In the genomic region with DNA sequence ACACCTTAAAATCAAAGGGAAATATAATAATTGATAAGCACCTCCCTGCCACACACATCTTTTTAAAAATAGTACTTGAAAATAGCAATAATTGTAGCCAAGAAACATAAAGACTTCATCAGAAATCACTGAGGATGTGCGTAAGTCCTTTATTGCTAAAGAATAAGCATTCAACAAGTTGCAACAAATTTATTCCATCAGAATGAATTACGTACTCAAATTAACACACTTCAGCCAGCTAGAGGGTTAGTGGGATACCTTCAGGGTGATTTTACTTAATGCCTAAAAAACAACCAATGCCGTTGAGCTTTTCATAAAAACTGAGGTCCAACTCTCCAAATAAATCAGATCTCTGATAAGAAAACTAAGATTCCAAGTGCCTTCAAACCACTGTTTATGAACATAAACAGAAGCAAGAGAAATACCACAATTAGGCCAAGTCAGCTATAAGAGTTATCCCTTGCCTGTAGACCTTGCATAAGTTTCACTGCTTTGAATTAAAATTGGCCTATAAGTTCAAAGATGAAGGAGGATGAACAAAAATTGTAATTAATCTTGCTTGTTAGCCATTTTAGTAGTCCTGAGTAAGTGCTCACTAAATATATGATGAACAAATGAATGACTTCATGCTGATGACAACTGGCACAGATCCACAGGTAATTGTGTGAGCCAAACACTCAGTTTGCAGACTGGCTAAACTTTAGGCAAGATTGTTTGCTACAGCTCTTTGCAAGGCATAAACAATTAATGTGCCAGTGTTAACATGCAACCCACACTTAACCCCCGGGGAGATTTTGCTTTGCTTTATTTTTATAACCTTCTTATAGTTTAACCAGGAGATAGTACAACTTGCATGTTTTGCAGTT, we compare ENCODE assay signal across 26 cellular contexts.
DNase-seq lines count a peak whose midpoint lies in the region; ATAC-seq, FAIRE-seq and TF ChIP-seq lines count a peak whose summit lies in the region.
"Had no signal": no experiment of that assay in that cellular context is flagged by ENCODE, and none has a peak within 500 bp of the region (broad histone marks: within the 10 kb centered on the region; RNA-seq: fewer than 3 reads in every experiment).

No MANE protein-coding gene starts in this region.

- DNase-seq in HFFc6 = no peak
- DNase-seq in amniotic epithelial cell (ENCODE audit: low read depth) = peak; percentile 76
- DNase-seq in fibroblast of gingiva (ENCODE audit: low read depth) = peak; percentile 83
- DNase-seq in suprapubic skin (ENCODE audit: low spot score in 2 of 2) = no peak
- no peak for DNase-seq in urothelium cell line (ENCODE audit: low spot score)
- no peak for DNase-seq in hypothalamus (lab: John Stamatoyannopoulos, UW)
- DNase-seq in NCI-H526 (lab: John Stamatoyannopoulos, UW) = no peak
- DNase-seq: C1 segment of cervical spinal cord; CD4-positive, alpha-beta memory T cell; COR-L47; DMS53; HCEC 1CT; MV-4-11; NCI-H1105; NCI-H1436 treated with DMSO at 0.1 percent for 48 hours; NCI-H187 treated with DMSO at 0.1 percent for 48 hours; NCI-H2171 treated with DMSO at 0.1 percent for 48 hours; NCI-H524; NCI-H774; PC-3; SJCRH30 had no signal

- TF ChIP-seq CTCF in HFFc6 (IDR thresholded peaks at IDR 0.05) (no peak), suprapubic skin (IDR thresholded peaks at IDR 0.05) (no peak)

- no peak for TF ChIP-seq POLR2A in suprapubic skin (IDR thresholded peaks at IDR 0.05)

- H3K36me3 ChIP-seq in suprapubic skin = no peaks in the 10 kb centered on the region
- H3K36me3 ChIP-seq: SJCRH30 had no signal

- H3K36me3 Mint-ChIP-seq in HFFc6 (ENCODE audit: low read depth) = peaks cover 63% of the 10 kb centered on the region
- H3K36me3 Mint-ChIP-seq: CD4-positive, alpha-beta memory T cell had no signal

- H3K4me1 Mint-ChIP-seq in HFFc6 (ENCODE audit: low read depth) = peaks cover 53% of the 10 kb centered on the region
- H3K4me1 Mint-ChIP-seq: CD4-positive, alpha-beta memory T cell had no signal

- no peaks in the 10 kb centered on the region; the same call in 1 of the 2 replicates for H3K27me3 Mint-ChIP-seq in HFFc6 (ENCODE audit: insufficient read depth)

- peaks cover 22% of the 10 kb centered on the region for H3K9me3 Mint-ChIP-seq in HFFc6
- H3K9me3 Mint-ChIP-seq: CD4-positive, alpha-beta memory T cell had no signal

- peak overlapping the region; percentile 82 for H3K27ac Mint-ChIP-seq in HFFc6
- H3K27ac Mint-ChIP-seq: CD4-positive, alpha-beta memory T cell had no signal

- no peak for ATAC-seq in HG02870 (IDR thresholded peaks at IDR 0.05; ENCODE audit: unreplicated experiment)
- ATAC-seq: PC-3, Right ventricle myocardium inferior, SK-N-SH treated with all-trans-retinoic acid at 6 μM for 48 hours had no signal

- no peak overlapping the region for H3K4me3 Mint-ChIP-seq in HFFc6
- H3K4me3 Mint-ChIP-seq: CD4-positive, alpha-beta memory T cell had no signal

- peak overlapping the region; percentile 13 for H3K27ac ChIP-seq in suprapubic skin
- H3K27ac ChIP-seq: HL-60, SJCRH30 had no signal

- H3K4me3 ChIP-seq in suprapubic skin = no peak overlapping the region
- H3K4me3 ChIP-seq: SJCRH30 had no signal

- no peak for TF ChIP-seq EP300 in suprapubic skin (IDR thresholded peaks at IDR 0.05)

- no peaks in the 10 kb centered on the region for H3K27me3 ChIP-seq in suprapubic skin
- H3K27me3 ChIP-seq: SJCRH30 had no signal

- H3K4me1 ChIP-seq in suprapubic skin = no peaks in the 10 kb centered on the region
- H3K4me1 ChIP-seq: SJCRH30 had no signal

- WGBS in suprapubic skin = 56% methylated on average over 4 of the region's 4 CpGs

- no peaks in the 10 kb centered on the region for H3K9me3 ChIP-seq in suprapubic skin

- FAIRE-seq in urothelium cell line (lab: Jason Lieb, UNC) = no peak
- FAIRE-seq: G401.6 had no signal

Comparison
In these comparisons a context has a peak if more than half of its experiments do, and no peak if none do; other contexts are left out.
1. DNase-seq: peak in amniotic epithelial cell (single experiment) and fibroblast of gingiva (single experiment); none in HFFc6 (single experiment), suprapubic skin (0 of 2), urothelium cell line (single experiment), hypothalamus (0 of 51) and NCI-H526 (0 of 2).